Comparison of ENCODE assay signal across 1 cellular context in genomic region chr12:92445253-92446081, GRCh38.
TF ChIP-seq lines count a peak whose summit lies in the region.

No MANE protein-coding gene starts in this region.

TF ChIP-seq in GM12878, 131 proteins besides CTCF, POLR2A, EP300 and RAD21 (continued from another document and continues in another):
- TF ChIP-seq POU2F2 (IDR thresholded peaks at IDR 0.05; ENCODE audit: borderline replicate concordance, low read depth, low read length): peak; percentile 74; the same call in 2 of the 3 replicates
- TF ChIP-seq ZNF24 (IDR thresholded peaks at IDR 0.05): no peak
- TF ChIP-seq BMI1 (IDR thresholded peaks at IDR 0.05; ENCODE audit: borderline replicate concordance): no peak
- TF ChIP-seq ESRRA (IDR thresholded peaks at IDR 0.05; ENCODE audit: low read length): peak; percentile 45; the same call in 1 of the 2 replicates
- no peak for TF ChIP-seq SRF (IDR thresholded peaks at IDR 0.05; ENCODE audit: low read depth in 2 of 2, low read length in 2 of 2)
- peak; percentile 66; the same call in 1 of the 2 replicates for TF ChIP-seq BCL11A (IDR thresholded peaks at IDR 0.05; ENCODE audit: low read depth, low read length)
- no peak for TF ChIP-seq SUPT20H (IDR thresholded peaks at IDR 0.05; ENCODE audit: borderline replicate concordance, control insufficient read depth, low read depth, low read length)
- TF ChIP-seq EED (IDR thresholded peaks at IDR 0.05; ENCODE audit: low read depth): peak; percentile 73
- 0 out of 2 replicates have a peak, but pooled peaks have one; percentile 47 for TF ChIP-seq MLLT1 (IDR thresholded peaks at IDR 0.05)
- TF ChIP-seq E2F4 (IDR thresholded peaks at IDR 0.05; ENCODE audit: low read depth, low read length): no peak
- TF ChIP-seq KDM1A (IDR thresholded peaks at IDR 0.05; ENCODE audit: borderline replicate concordance): no peak
- TF ChIP-seq PRDM15 (CRISPR knock-in tag; IDR thresholded peaks at IDR 0.05): no peak
- TF ChIP-seq IRF5 (IDR thresholded peaks at IDR 0.05; ENCODE audit: borderline replicate concordance): no peak
- TF ChIP-seq YY1 (IDR thresholded peaks at IDR 0.05; ENCODE audit: low read depth, low read length): peak; percentile 66; the same call in 1 of the 2 replicates
- no peak for TF ChIP-seq HDGF (IDR thresholded peaks at IDR 0.05)
- no peak for TF ChIP-seq ZNF217 (IDR thresholded peaks at IDR 0.05)
- no peak for TF ChIP-seq ZNF384 (IDR thresholded peaks at IDR 0.05; ENCODE audit: borderline replicate concordance, low read depth, low read length)
- TF ChIP-seq BRCA1 (IDR thresholded peaks at IDR 0.05; ENCODE audit: low read depth, low read length): no peak
- TF ChIP-seq RFX5 (IDR thresholded peaks at IDR 0.05; ENCODE audit: low read depth, low read length): no peak
- 0 out of 2 replicates have a peak, but pooled peaks have one; percentile 15 for TF ChIP-seq RB1 (IDR thresholded peaks at IDR 0.05; ENCODE audit: borderline replicate concordance)
- TF ChIP-seq DPF2 (IDR thresholded peaks at IDR 0.05): peak; percentile 45; the same call in 1 of the 2 replicates
- TF ChIP-seq MAX (IDR thresholded peaks at IDR 0.05; ENCODE audit: low read depth, low read length): peak; percentile 14; the same call in 1 of the 2 replicates
- TF ChIP-seq MEF2B (IDR thresholded peaks at IDR 0.05; ENCODE audit: partially characterized antibody, poor library complexity, severe bottlenecking): peak; percentile 86
- no peak for TF ChIP-seq CHD1 (IDR thresholded peaks at IDR 0.05; ENCODE audit: low read depth, low read length)
- peak; percentile 83 for TF ChIP-seq PAX5 (IDR thresholded peaks at IDR 0.05; ENCODE audit: borderline replicate concordance, low read depth, low read length)
- no peak for TF ChIP-seq CBX3 (IDR thresholded peaks at IDR 0.05; ENCODE audit: borderline replicate concordance, low read depth)
- TF ChIP-seq PBX3 (IDR thresholded peaks at IDR 0.05; ENCODE audit: insufficient replicate concordance, low read depth, low read length): no peak
- peak; percentile 34 to 43; a peak in 2 of 4 replicates for TF ChIP-seq BHLHE40 (IDR thresholded peaks at IDR 0.05; ENCODE audit: borderline replicate concordance in 1 of 2, low read depth in 2 of 2, low read length in 1 of 2)
- TF ChIP-seq PML (IDR thresholded peaks at IDR 0.05; ENCODE audit: low read length): peak; percentile 85
- peak; percentile 15; the same call in 1 of the 2 replicates for TF ChIP-seq TBL1XR1 (IDR thresholded peaks at IDR 0.05; ENCODE audit: low read depth, low read length)
- no peak for TF ChIP-seq STAT3 (IDR thresholded peaks at IDR 0.05; ENCODE audit: low read depth, low read length)
- TF ChIP-seq NFXL1 (IDR thresholded peaks at IDR 0.05; ENCODE audit: borderline replicate concordance): no peak
- peak in 1 of 2 experiments; percentile 87; a peak in 2 of 4 replicates for TF ChIP-seq ETV6 (conservative IDR thresholded peaks at IDR 0.05 in 1 of 2, IDR thresholded peaks at IDR 0.05 in 1 of 2; ENCODE audit: borderline replicate concordance in 1 of 2, low read depth in 1 of 2)
- no peak for TF ChIP-seq ZBTB4 (CRISPR knock-in tag; IDR thresholded peaks at IDR 0.05)
- TF ChIP-seq E2F8 (IDR thresholded peaks at IDR 0.05; ENCODE audit: low read depth, partially characterized antibody): no peak
- TF ChIP-seq IRF3 (IDR thresholded peaks at IDR 0.05): no peak
- peak; percentile 48 to 56; a peak in 2 of 4 replicates for TF ChIP-seq IKZF2 (IDR thresholded peaks at IDR 0.05)
- no peak for TF ChIP-seq YBX1 (IDR thresholded peaks at IDR 0.05)
- TF ChIP-seq PAX8 (IDR thresholded peaks at IDR 0.05): no peak
- TF ChIP-seq CBFB (IDR thresholded peaks at IDR 0.05; ENCODE audit: low read depth): peak; percentile 64; the same call in 1 of the 2 replicates
- TF ChIP-seq ATF3 (IDR thresholded peaks at IDR 0.05; ENCODE audit: borderline replicate concordance, extremely low read depth, low read depth, low read length): no peak
- no peak; the same call in 1 of the 2 replicates for TF ChIP-seq ATF7 (IDR thresholded peaks at IDR 0.05; ENCODE audit: low read depth)
- TF ChIP-seq SIN3A (IDR thresholded peaks at IDR 0.05; ENCODE audit: low read depth, low read length): no peak
- TF ChIP-seq TCF3 (IDR thresholded peaks at IDR 0.05; ENCODE audit: borderline replicate concordance, insufficient read depth, low read depth, low read length): peak; percentile 93
- TF ChIP-seq NRF1 (conservative IDR thresholded peaks at IDR 0.05; ENCODE audit: low read depth, low read length): no peak
- no peak for TF ChIP-seq NFYA (IDR thresholded peaks at IDR 0.05; ENCODE audit: borderline replicate concordance, low read depth, low read length)
- no peak for TF ChIP-seq CEBPB (IDR thresholded peaks at IDR 0.05; ENCODE audit: borderline replicate concordance in 1 of 2, low read depth in 2 of 2, low read length in 2 of 2)
- TF ChIP-seq BACH1 (IDR thresholded peaks at IDR 0.05; ENCODE audit: borderline replicate concordance): peak; percentile 0; the same call in 1 of the 2 replicates
